1 cellular context compared by ENCODE assay signal in the genomic region with DNA sequence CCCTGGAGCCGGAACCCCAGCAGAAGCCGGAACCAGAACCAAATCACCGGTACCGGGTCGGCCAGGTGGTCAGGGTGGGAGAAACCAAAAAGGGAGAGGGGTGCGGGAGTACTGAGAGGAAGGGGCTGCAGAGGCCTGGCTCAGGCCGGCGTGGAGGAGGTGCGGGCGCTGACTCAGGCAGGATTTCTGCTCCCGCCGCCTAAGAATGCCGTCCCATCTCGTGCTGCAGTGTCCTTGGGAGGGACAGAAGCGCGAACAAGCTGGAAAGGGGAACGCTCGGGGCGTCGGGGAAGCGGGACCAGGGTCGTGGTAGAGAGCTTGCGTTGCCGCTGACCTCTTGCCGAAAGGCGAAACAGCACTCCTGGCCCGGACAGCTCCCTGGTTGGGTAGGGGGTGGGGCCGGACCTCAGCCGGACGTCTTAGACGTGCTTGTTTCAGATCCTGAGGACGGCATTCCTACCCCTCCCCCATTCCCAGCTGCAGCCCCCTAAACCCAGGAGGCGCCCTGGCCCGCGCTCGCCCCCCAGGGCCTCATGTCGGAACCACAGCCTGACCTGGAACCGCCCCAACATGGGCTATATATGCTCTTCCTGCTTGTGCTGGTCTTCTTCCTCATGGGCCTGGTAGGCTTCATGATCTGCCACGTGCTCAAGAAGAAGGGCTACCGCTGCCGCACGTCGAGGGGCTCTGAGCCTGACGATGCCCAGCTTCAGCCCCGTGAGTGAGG.
A peak's percentile ranks its signal among the peaks of the same experiment; 100 is the strongest.
TF ChIP-seq lines count a peak whose summit lies in the region.

No MANE protein-coding gene starts in this region.

TF ChIP-seq in WTC11, 78 proteins besides CTCF, POLR2A, EP300 and RAD21 (continued from another document):
- TF ChIP-seq FOXP1 (CRISPR knock-in tag; IDR thresholded peaks at IDR 0.05; ENCODE audit: borderline replicate concordance) (peak; percentile 57; the same call in 1 of the 2 replicates), MYBL2 (CRISPR knock-in tag; IDR thresholded peaks at IDR 0.05) (no peak), TP53 (CRISPR knock-in tag; IDR thresholded peaks at IDR 0.05) (peak; percentile 66; the same call in 1 of the 2 replicates), GTF2I (CRISPR knock-in tag; conservative IDR thresholded peaks at IDR 0.05) (no peak), IRF2 (CRISPR knock-in tag; IDR thresholded peaks at IDR 0.05; ENCODE audit: borderline replicate concordance, low read depth) (no peak), IRF1 (CRISPR knock-in tag; IDR thresholded peaks at IDR 0.05) (peak; percentile 38; the same call in 1 of the 2 replicates), FOXK1 (CRISPR knock-in tag; IDR thresholded peaks at IDR 0.05) (peak; percentile 54; the same call in 1 of the 2 replicates), ZNF281 (CRISPR knock-in tag; IDR thresholded peaks at IDR 0.05) (peak; percentile 94), TCF7 (CRISPR knock-in tag; IDR thresholded peaks at IDR 0.05; ENCODE audit: low read depth) (0 out of 2 replicates have a peak, but pooled peaks have one; percentile 20), TEAD1 (CRISPR knock-in tag; IDR thresholded peaks at IDR 0.05) (peak; percentile 70), RORB (CRISPR knock-in tag; IDR thresholded peaks at IDR 0.05) (no peak), NFYB (CRISPR knock-in tag; conservative IDR thresholded peaks at IDR 0.05; ENCODE audit: low read depth) (0 out of 2 replicates have a peak, but pooled peaks have one; percentile 6), NFE2L1 (CRISPR knock-in tag; IDR thresholded peaks at IDR 0.05) (0 out of 2 replicates have a peak, but pooled peaks have one; percentile 8), SP1 (CRISPR knock-in tag; conservative IDR thresholded peaks at IDR 0.05) (peak; percentile 55; the same call in 1 of the 2 replicates), ESRRA (CRISPR knock-in tag; IDR thresholded peaks at IDR 0.05; ENCODE audit: borderline replicate concordance) (peak; percentile 16; the same call in 1 of the 2 replicates), ZNF416 (CRISPR knock-in tag; IDR thresholded peaks at IDR 0.05) (peak; percentile 60; the same call in 1 of the 2 replicates)
- TF ChIP-seq, protein P1, sequence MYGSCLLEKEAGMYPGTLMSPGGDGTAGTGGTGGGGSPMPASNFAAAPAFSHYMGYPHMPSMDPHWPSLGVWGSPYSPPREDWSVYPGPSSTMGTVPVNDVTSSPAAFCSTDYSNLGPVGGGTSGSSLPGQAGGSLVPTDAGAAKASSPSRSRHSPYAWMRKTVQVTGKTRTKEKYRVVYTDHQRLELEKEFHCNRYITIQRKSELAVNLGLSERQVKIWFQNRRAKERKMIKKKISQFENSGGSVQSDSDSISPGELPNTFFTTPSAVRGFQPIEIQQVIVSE (CRISPR knock-in tag; IDR thresholded peaks at IDR 0.05; ENCODE audit: borderline replicate concordance), result no peak
- TF ChIP-seq, protein P2, sequence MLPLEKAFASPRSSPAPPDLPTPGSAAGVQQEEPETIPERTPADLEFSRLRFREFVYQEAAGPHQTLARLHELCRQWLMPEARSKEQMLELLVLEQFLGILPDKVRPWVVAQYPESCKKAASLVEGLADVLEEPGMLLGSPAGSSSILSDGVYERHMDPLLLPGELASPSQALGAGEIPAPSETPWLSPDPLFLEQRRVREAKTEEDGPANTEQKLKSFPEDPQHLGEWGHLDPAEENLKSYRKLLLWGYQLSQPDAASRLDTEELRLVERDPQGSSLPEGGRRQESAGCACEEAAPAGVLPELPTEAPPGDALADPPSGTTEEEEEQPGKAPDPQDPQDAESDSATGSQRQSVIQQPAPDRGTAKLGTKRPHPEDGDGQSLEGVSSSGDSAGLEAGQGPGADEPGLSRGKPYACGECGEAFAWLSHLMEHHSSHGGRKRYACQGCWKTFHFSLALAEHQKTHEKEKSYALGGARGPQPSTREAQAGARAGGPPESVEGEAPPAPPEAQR (CRISPR knock-in tag; IDR thresholded peaks at IDR 0.05), result no peak
- TF ChIP-seq, protein P3, sequence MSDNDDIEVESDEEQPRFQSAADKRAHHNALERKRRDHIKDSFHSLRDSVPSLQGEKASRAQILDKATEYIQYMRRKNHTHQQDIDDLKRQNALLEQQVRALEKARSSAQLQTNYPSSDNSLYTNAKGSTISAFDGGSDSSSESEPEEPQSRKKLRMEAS (CRISPR knock-in tag; IDR thresholded peaks at IDR 0.05), result peak; percentile 83
